ENCODE assay signal across 1 cellular context in the genomic region with DNA sequence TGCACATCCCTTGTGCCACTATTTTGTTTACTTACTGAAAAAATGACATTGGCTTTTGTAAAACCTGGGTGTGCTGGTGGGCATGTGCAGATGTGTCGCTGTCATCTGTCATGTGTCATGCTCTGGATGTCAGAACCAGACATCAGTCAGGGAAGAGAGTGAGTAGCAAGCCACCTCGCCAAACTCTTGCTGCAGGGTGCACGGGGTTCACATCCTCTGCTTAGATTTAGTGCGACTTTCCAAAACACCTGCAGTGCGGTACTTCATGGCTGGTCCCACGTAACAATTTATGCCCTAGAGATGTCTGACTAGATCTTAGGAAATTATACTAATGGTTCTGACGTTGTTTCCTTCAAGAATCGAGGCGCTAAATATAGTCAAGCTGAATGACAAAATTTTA.
TF ChIP-seq lines count a peak whose summit lies in the region.

No MANE protein-coding gene starts in this region.

TF ChIP-seq in GM23338, 12 proteins besides CTCF, POLR2A, EP300 and RAD21 (continued from another document):
- TF ChIP-seq, protein P1, sequence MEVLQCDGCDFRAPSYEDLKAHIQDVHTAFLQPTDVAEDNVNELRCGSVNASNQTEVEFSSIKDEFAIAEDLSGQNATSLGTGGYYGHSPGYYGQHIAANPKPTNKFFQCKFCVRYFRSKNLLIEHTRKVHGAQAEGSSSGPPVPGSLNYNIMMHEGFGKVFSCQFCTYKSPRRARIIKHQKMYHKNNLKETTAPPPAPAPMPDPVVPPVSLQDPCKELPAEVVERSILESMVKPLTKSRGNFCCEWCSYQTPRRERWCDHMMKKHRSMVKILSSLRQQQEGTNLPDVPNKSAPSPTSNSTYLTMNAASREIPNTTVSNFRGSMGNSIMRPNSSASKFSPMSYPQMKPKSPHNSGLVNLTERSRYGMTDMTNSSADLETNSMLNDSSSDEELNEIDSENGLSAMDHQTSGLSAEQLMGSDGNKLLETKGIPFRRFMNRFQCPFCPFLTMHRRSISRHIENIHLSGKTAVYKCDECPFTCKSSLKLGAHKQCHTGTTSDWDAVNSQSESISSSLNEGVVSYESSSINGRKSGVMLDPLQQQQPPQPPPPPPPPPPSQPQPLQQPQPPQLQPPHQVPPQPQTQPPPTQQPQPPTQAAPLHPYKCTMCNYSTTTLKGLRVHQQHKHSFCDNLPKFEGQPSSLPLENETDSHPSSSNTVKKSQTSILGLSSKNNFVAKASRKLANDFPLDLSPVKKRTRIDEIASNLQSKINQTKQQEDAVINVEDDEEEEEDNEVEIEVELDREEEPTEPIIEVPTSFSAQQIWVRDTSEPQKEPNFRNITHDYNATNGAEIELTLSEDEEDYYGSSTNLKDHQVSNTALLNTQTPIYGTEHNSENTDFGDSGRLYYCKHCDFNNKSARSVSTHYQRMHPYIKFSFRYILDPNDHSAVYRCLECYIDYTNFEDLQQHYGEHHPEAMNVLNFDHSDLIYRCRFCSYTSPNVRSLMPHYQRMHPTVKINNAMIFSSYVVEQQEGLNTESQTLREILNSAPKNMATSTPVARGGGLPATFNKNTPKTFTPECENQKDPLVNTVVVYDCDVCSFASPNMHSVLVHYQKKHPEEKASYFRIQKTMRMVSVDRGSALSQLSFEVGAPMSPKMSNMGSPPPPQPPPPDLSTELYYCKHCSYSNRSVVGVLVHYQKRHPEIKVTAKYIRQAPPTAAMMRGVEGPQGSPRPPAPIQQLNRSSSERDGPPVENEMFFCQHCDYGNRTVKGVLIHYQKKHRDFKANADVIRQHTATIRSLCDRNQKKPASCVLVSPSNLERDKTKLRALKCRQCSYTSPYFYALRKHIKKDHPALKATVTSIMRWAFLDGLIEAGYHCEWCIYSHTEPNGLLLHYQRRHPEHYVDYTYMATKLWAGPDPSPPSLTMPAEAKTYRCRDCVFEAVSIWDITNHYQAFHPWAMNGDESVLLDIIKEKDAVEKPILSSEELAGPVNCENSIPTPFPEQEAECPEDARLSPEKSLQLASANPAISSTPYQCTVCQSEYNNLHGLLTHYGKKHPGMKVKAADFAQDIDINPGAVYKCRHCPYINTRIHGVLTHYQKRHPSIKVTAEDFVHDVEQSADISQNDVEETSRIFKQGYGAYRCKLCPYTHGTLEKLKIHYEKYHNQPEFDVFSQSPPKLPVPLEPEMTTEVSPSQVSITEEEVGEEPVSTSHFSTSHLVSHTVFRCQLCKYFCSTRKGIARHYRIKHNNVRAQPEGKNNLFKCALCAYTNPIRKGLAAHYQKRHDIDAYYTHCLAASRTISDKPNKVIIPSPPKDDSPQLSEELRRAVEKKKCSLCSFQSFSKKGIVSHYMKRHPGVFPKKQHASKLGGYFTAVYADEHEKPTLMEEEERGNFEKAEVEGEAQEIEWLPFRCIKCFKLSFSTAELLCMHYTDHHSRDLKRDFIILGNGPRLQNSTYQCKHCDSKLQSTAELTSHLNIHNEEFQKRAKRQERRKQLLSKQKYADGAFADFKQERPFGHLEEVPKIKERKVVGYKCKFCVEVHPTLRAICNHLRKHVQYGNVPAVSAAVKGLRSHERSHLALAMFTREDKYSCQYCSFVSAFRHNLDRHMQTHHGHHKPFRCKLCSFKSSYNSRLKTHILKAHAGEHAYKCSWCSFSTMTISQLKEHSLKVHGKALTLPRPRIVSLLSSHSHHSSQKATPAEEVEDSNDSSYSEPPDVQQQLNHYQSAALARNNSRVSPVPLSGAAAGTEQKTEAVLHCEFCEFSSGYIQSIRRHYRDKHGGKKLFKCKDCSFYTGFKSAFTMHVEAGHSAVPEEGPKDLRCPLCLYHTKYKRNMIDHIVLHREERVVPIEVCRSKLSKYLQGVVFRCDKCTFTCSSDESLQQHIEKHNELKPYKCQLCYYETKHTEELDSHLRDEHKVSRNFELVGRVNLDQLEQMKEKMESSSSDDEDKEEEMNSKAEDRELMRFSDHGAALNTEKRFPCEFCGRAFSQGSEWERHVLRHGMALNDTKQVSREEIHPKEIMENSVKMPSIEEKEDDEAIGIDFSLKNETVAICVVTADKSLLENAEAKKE (CRISPR knock-in tag; IDR thresholded peaks at IDR 0.05): no peak
- TF ChIP-seq EZH2phosphoT487 (IDR thresholded peaks at IDR 0.05; ENCODE audit: unreplicated experiment): no peak
- TF ChIP-seq POLR2AphosphoS5 (IDR thresholded peaks at IDR 0.05; ENCODE audit: low read depth): no peak
- no peak for TF ChIP-seq CREB1 (CRISPR knock-in tag; IDR thresholded peaks at IDR 0.05; ENCODE audit: low read depth)
- no peak for TF ChIP-seq NANOG (IDR thresholded peaks at IDR 0.05; ENCODE audit: borderline replicate concordance)
- TF ChIP-seq STAT1 (IDR thresholded peaks at IDR 0.05; ENCODE audit: unreplicated experiment): no peak
- TF ChIP-seq EZH2 (IDR thresholded peaks at IDR 0.05; ENCODE audit: low read depth, unreplicated experiment): no peak
- TF ChIP-seq JUNB (IDR thresholded peaks at IDR 0.05; ENCODE audit: unreplicated experiment): no peak
